ENCODE assay signal across 23 cellular contexts in genomic region chr19:1422360-1422759, GRCh38. TPM values are rescaled to one million over a fixed set of nuclear protein-coding genes. Genes with fewer than 3 reads are reported as not detected.
DNase-seq lines count a peak whose midpoint lies in the region; ATAC-seq and TF ChIP-seq lines count a peak whose summit lies in the region.
"Had no signal": no experiment of that assay in that cellular context is flagged by ENCODE, and none has a peak within 500 bp of the region (broad histone marks: within the 10 kb centered on the region; RNA-seq: fewer than 3 reads in every experiment).

No MANE protein-coding gene starts in this region.

- H3K27me3 ChIP-seq in cardiac muscle cell (no peaks in the 10 kb centered on the region), transverse colon (no peaks in the 10 kb centered on the region)
- H3K27me3 ChIP-seq: right atrium auricular region had no signal

- no peaks in the 10 kb centered on the region for H3K9me3 Mint-ChIP-seq in HFFc6
- H3K9me3 Mint-ChIP-seq: activated CD4-positive, alpha-beta memory T cell treated with anti-CD3 and anti-CD28 coated beads for 36 hours; activated naive CD8-positive, alpha-beta T cell treated with anti-CD3 and anti-CD28 coated beads, Interleukin-2, amount 50 U/mL, for 24 hours; brain; effector memory CD8-positive, alpha-beta T cell; memory B cell; type B pancreatic cell had no signal

- H3K4me3 ChIP-seq in cardiac muscle cell (no peak overlapping the region), transverse colon (no peak overlapping the region)
- H3K4me3 ChIP-seq: right atrium auricular region had no signal

- H3K9me3 ChIP-seq in cardiac muscle cell (ENCODE audit: low read depth): no peaks in the 10 kb centered on the region
- H3K9me3 ChIP-seq in transverse colon: no peaks in the 10 kb centered on the region
- H3K9me3 ChIP-seq: Caco-2, right atrium auricular region had no signal

- in situ Hi-C loops in transverse colon (cut with MboI; ENCODE audit: low pct_ligation_motif_present in 1 of 4, low pct_unique_long_range_greater_than_20kb in 1 of 4, low sequenced_read_pairs in 3 of 4): no loop called here

- no peak overlapping the region for H3K4me3 Mint-ChIP-seq in HFFc6
- H3K4me3 Mint-ChIP-seq: activated CD4-positive, alpha-beta memory T cell treated with anti-CD3 and anti-CD28 coated beads for 36 hours; activated naive CD8-positive, alpha-beta T cell treated with anti-CD3 and anti-CD28 coated beads, Interleukin-2, amount 50 U/mL, for 24 hours; B cell; brain; effector memory CD8-positive, alpha-beta T cell; memory B cell; type B pancreatic cell had no signal

- H3K4me1 Mint-ChIP-seq in HFFc6 (ENCODE audit: low read depth): peaks cover 4% of the 10 kb centered on the region
- H3K4me1 Mint-ChIP-seq: memory B cell had no signal

- H3K4me1 ChIP-seq in cardiac muscle cell (ENCODE audit: low read depth) (peaks cover 4% of the 10 kb centered on the region), transverse colon (peaks cover 0 to 12% (median 5%) of the 10 kb centered on the region in 4 donors)

- intact Hi-C loops in Right ventricle myocardium inferior (cut with DNase I) (no loop called here), transverse colon (cut with DNase I; ENCODE audit: low total_unique reads) (no loop called here)

- TF ChIP-seq POLR2A in transverse colon (IDR thresholded peaks at IDR 0.05): no peak

- no peak overlapping the region for H3K27ac Mint-ChIP-seq in HFFc6
- H3K27ac Mint-ChIP-seq: activated CD4-positive, alpha-beta memory T cell treated with anti-CD3 and anti-CD28 coated beads for 36 hours; activated naive CD8-positive, alpha-beta T cell treated with anti-CD3 and anti-CD28 coated beads, Interleukin-2, amount 50 U/mL, for 24 hours; B cell; memory B cell had no signal

- ATAC-seq in Right ventricle myocardium inferior (no peak), left lobe of liver (peak; percentile 23)
- ATAC-seq: activated naive CD8-positive, alpha-beta T cell treated with anti-CD3 and anti-CD28 coated beads, Interleukin-2, amount 50 U/mL, for 24 hours; effector memory CD8-positive, alpha-beta T cell had no signal

- no peak for TF ChIP-seq CTCF in cardiac muscle cell (IDR thresholded peaks at IDR 0.05; ENCODE audit: low read depth, low read length)
- no peak for TF ChIP-seq CTCF in transverse colon (IDR thresholded peaks at IDR 0.05)
- TF ChIP-seq CTCF in HFFc6 (IDR thresholded peaks at IDR 0.05): no peak

- H3K36me3 ChIP-seq in cardiac muscle cell (peaks cover 27% of the 10 kb centered on the region), transverse colon (peaks cover 0 to 45% (median 22%) of the 10 kb centered on the region in 4 donors)

- TF ChIP-seq EP300 in transverse colon (IDR thresholded peaks at IDR 0.05; ENCODE audit: low read depth): no peak

- H3K27me3 Mint-ChIP-seq in HFFc6 (ENCODE audit: insufficient read depth): no peaks in the 10 kb centered on the region; the same call in 1 of the 2 replicates
- H3K27me3 Mint-ChIP-seq: activated CD4-positive, alpha-beta memory T cell treated with anti-CD3 and anti-CD28 coated beads for 36 hours; activated naive CD8-positive, alpha-beta T cell treated with anti-CD3 and anti-CD28 coated beads, Interleukin-2, amount 50 U/mL, for 24 hours; B cell; brain; effector memory CD8-positive, alpha-beta T cell; memory B cell; type B pancreatic cell had no signal

- H3K27ac ChIP-seq in cardiac muscle cell (peak overlapping the region; percentile 28), transverse colon (peak overlapping the region in 3 of 4 donors; percentile 8 to 60 (median 18))
- H3K27ac ChIP-seq: KMS-11, right atrium auricular region had no signal

- H3K36me3 Mint-ChIP-seq in HFFc6 (ENCODE audit: low read depth): peaks cover 22% of the 10 kb centered on the region

- DNase-seq in cardiac muscle cell (ENCODE audit: low read depth in 1 of 2, low spot score in 1 of 2) (no peak), Right ventricle myocardium inferior (ENCODE audit: missing footprints) (no peak), left lobe of liver (ENCODE audit: low spot score) (no peak), transverse colon (no peak), HFFc6 (no peak), anterior cingulate cortex (lab: John Stamatoyannopoulos, UW) (no peak)
- DNase-seq: activated CD4-positive, alpha-beta memory T cell treated with anti-CD3 and anti-CD28 coated beads for 36 hours; activated CD4-positive, CD25-positive, alpha-beta regulatory T cell; activated gamma-delta T cell; activated naive CD8-positive, alpha-beta T cell treated with anti-CD3 and anti-CD28 coated beads, Interleukin-2, amount 50 U/mL, for 24 hours; Caco-2; effector memory CD8-positive, alpha-beta T cell; MV-4-11; NCI-H1694; NCI-H69; stimulated activated CD4-positive, alpha-beta T cell treated with anti-CD3 and anti-CD28 coated beads, Interleukin-12 subunit alpha, Interleukin-12 subunit beta, amount 100 ng/mL, for 4 hours had no signal

- WGBS in transverse colon (ENCODE audit: low coverage in 1 of 2), 2 donors: 60 to 78% methylated on average over 9 to 14 of the region's 16 CpGs

RNA-seq across cellular contexts. Expression of gene DAZAP1, which starts 15.0 kb away (rescaled TPM):
- total RNA-seq in cardiac muscle cell (103 and 112 TPM in 2 replicates), Right ventricle myocardium inferior (88.4 TPM), left lobe of liver (48.1 TPM), transverse colon (10 to 100 TPM; 36.3 to 77.2 (median 41.6) TPM)
- polyA plus RNA-seq in cardiac muscle cell: 41.8 and 43.0 TPM in 2 replicates
- 100 to 1,000 TPM in 4 of 6 experiments, 10 to 100 TPM in 2; 87.2 to 109 (median 103) TPM for total RNA-seq in HFFc6 (2021; fragmentation: NEBNext Ultra II Directional; extraction: Animal tissue kit (Norgen Biotek cat#: 25700))

RNA-seq across cellular contexts. Expression of gene RPS15, which starts 15.8 kb away (rescaled TPM):
- total RNA-seq in cardiac muscle cell: 3,563 and 6,817 TPM in 2 replicates
- 1,008 and 1,129 TPM in 2 replicates for polyA plus RNA-seq in cardiac muscle cell
- 695 TPM for total RNA-seq in Right ventricle myocardium inferior
- total RNA-seq in left lobe of liver: 410 TPM
- 1,000 to 10,000 TPM; 1,367 to 2,740 (median 2,511) TPM for total RNA-seq in transverse colon
- total RNA-seq in HFFc6 (2021; fragmentation: NEBNext Ultra II Directional; extraction: Animal tissue kit (Norgen Biotek cat#: 25700)): 1,000 to 10,000 TPM; 1,047 to 1,358 (median 1,277) TPM

RNA-seq across cellular contexts. Expression of gene GAMT, which starts 21.0 kb away (rescaled TPM):
- total RNA-seq in cardiac muscle cell (197 and 231 TPM in 2 replicates), Right ventricle myocardium inferior (85.8 TPM), left lobe of liver (214 TPM), transverse colon (1 to 10 TPM; 1.4 to 4.4 (median 2.9) TPM)
- polyA plus RNA-seq in cardiac muscle cell: 180 and 231 TPM in 2 replicates
- total RNA-seq in HFFc6 (2021; fragmentation: NEBNext Ultra II Directional; extraction: Animal tissue kit (Norgen Biotek cat#: 25700)): 10 to 100 TPM; 55.2 to 71.3 (median 67.7) TPM

RNA-seq across cellular contexts. Expression of gene APC2, which starts 27.6 kb away (rescaled TPM):
- 0.42 and 1.3 TPM in 2 replicates for total RNA-seq in cardiac muscle cell
- 0.27 and 0.94 TPM in 2 replicates for polyA plus RNA-seq in cardiac muscle cell
- total RNA-seq in Right ventricle myocardium inferior: 0.14 TPM
- total RNA-seq in left lobe of liver: 0.13 TPM
- 1 to 10 TPM in 1 of 4 donors, under 1 TPM in 3; under 0.01 to 6.0 (median 0.36) TPM for total RNA-seq in transverse colon
- total RNA-seq in HFFc6 (2021; fragmentation: NEBNext Ultra II Directional; extraction: Animal tissue kit (Norgen Biotek cat#: 25700)): under 1 TPM; 0.18 to 0.47 (median 0.32) TPM
- total RNA-seq: kidney epithelial cell had no signal

RNA-seq across cellular contexts. Expression of gene NDUFS7, which starts 38.7 kb away (rescaled TPM):
- total RNA-seq in cardiac muscle cell (264 and 266 TPM in 2 replicates), Right ventricle myocardium inferior (443 TPM), left lobe of liver (105 TPM), transverse colon (100 to 1,000 TPM in 3 of 4 donors, 10 to 100 TPM in 1; 32.2 to 196 (median 156) TPM)
- 455 and 472 TPM in 2 replicates for polyA plus RNA-seq in cardiac muscle cell
- total RNA-seq in HFFc6 (2021; fragmentation: NEBNext Ultra II Directional; extraction: Animal tissue kit (Norgen Biotek cat#: 25700)): 100 to 1,000 TPM in 2 of 6 experiments, 10 to 100 TPM in 4; 91.9 to 105 (median 97.6) TPM

Comparison
In these comparisons a context has a peak if more than half of its experiments do, and no peak if none do; other contexts are left out.
1. RNA of gene GAMT, which starts 21.0 kb away (total RNA-seq): 197 to 231 TPM in cardiac muscle cell, 214 TPM in left lobe of liver (single experiment), 85.8 TPM in Right ventricle myocardium inferior (single experiment) and 55.2 to 71.3 TPM in HFFc6; 1.4 to 4.4 TPM in transverse colon; every median in the first group is over 10 times any median in the second.